Comparison of ENCODE assay signal across 17 cellular contexts in genomic region chrX:3576886-3577516, GRCh38.
DNase-seq lines count a peak whose midpoint lies in the region; ATAC-seq and TF ChIP-seq lines count a peak whose summit lies in the region.
"Had no signal": no experiment of that assay in that cellular context is flagged by ENCODE, and none has a peak within 500 bp of the region (broad histone marks: within the 10 kb centered on the region; RNA-seq: fewer than 3 reads in every experiment).

No MANE protein-coding gene starts in this region.

- H3K56ac ChIP-seq in mesendoderm (ENCODE audit: low read length), result no peak overlapping the region

- H3K79me2 ChIP-seq in mesendoderm (ENCODE audit: control insufficient read depth, insufficient read depth, low read length), result no peaks in the 10 kb centered on the region

- no peak overlapping the region for H3K4me2 ChIP-seq in mesendoderm (ENCODE audit: low read length)

- no peak for TF ChIP-seq CTCF in AG09309 (IDR thresholded peaks at IDR 0.05; ENCODE audit: control insufficient read depth, insufficient read depth, low read depth, low read length, missing control alignments)
- TF ChIP-seq CTCF in gastroesophageal sphincter (IDR thresholded peaks at IDR 0.05), result no peak

- no peak overlapping the region for H3K4me3 ChIP-seq in AG09309 (ENCODE audit: control insufficient read depth, low read depth, low read length)
- H3K4me3 ChIP-seq in gastroesophageal sphincter, result no peak overlapping the region
- H3K4me3 ChIP-seq in mesendoderm (ENCODE audit: low read length), result no peak overlapping the region
- H3K4me3 ChIP-seq: K562, sigmoid colon, testis had no signal

- no peak overlapping the region for H3K4ac ChIP-seq in mesendoderm (ENCODE audit: low read depth, low read length)

- H4K5ac ChIP-seq in mesendoderm (ENCODE audit: low read length), result no peak overlapping the region

- no peaks in the 10 kb centered on the region for H3K9me3 ChIP-seq in gastroesophageal sphincter
- H3K9me3 ChIP-seq: sigmoid colon, testis had no signal

- no peak overlapping the region for H2AK5ac ChIP-seq in mesendoderm (ENCODE audit: low read length)

- TF ChIP-seq EP300 in gastroesophageal sphincter (IDR thresholded peaks at IDR 0.05), result no peak

- no peak overlapping the region for H3K9ac ChIP-seq in mesendoderm (ENCODE audit: low read length)

- H2BK15ac ChIP-seq in mesendoderm (replicated peaks; ENCODE audit: low read depth), result no peak overlapping the region

- H3K79me1 ChIP-seq in mesendoderm (ENCODE audit: low read length), result no peaks in the 10 kb centered on the region

- WGBS in gastroesophageal sphincter (ENCODE audit: low coverage in 1 of 2), 2 donors, result 40 to 58% methylated on average over 5 to 8 of the region's 11 CpGs
- no CpG with 5 or more reads among the region's 11 CpGs for WGBS in mesendoderm (ENCODE audit: extremely low coverage, insufficient coverage, low lambda C conversion rate)

- H3K36me3 ChIP-seq in gastroesophageal sphincter (no peaks in the 10 kb centered on the region), mesendoderm (ENCODE audit: control insufficient read depth, insufficient read depth, low read length) (no peaks in the 10 kb centered on the region)
- H3K36me3 ChIP-seq: sigmoid colon had no signal

- H3K27me3 ChIP-seq in gastroesophageal sphincter, result no peaks in the 10 kb centered on the region
- H3K27me3 ChIP-seq in mesendoderm (ENCODE audit: insufficient read depth, low read length, poor library complexity), result no peaks in the 10 kb centered on the region
- H3K27me3 ChIP-seq: sigmoid colon, testis had no signal

- no peak overlapping the region for H4K8ac ChIP-seq in mesendoderm (ENCODE audit: low read depth, low read length)

- H3K18ac ChIP-seq in mesendoderm (ENCODE audit: low read length), result no peak overlapping the region

- ATAC-seq in gastroesophageal sphincter, result peak; percentile 48
- ATAC-seq: K562, left colon had no signal

- no peak overlapping the region for H2BK5ac ChIP-seq in mesendoderm (ENCODE audit: low read length)

- no peak overlapping the region for H3K27ac ChIP-seq in gastroesophageal sphincter
- H3K27ac ChIP-seq in caudate nucleus (ENCODE audit: low read depth, low read length), result no peak overlapping the region
- no peak overlapping the region for H3K27ac ChIP-seq in mesendoderm (ENCODE audit: low read depth, low read length)
- H3K27ac ChIP-seq: sigmoid colon, testis had no signal

- no peak overlapping the region for H2BK120ac ChIP-seq in mesendoderm (ENCODE audit: low read depth, low read length)

- DNase-seq in AG09309 (ENCODE audit: low read depth) (peak; percentile 78), GM04503 (ENCODE audit: low read depth) (peak; percentile 45), NCI-H446 treated with DMSO at 0.1 percent for 48 hours (lab: John Stamatoyannopoulos, UW) (peak; percentile 10), SHP77 treated with DMSO at 0.1 percent for 48 hours (lab: John Stamatoyannopoulos, UW) (no peak), caudate nucleus (lab: John Stamatoyannopoulos, UW) (no peak), mesendoderm (no peak)
- DNase-seq in effector CD4-positive, alpha-beta T cell, result no peak
- DNase-seq: activated naive CD4-positive, alpha-beta T cell treated with Interleukin-2 at 50 U/mL for 16 hours; AML-193; dermis blood vessel endothelial cell; NCI-H1092 treated with DMSO at 0.1 percent for 48 hours; sigmoid colon; stimulated activated CD4-positive, alpha-beta T cell treated with anti-CD3 and anti-CD28 coated beads, Interleukin-4, amount 100 ng/mL, for 1 hour; testis had no signal

- no peak for TF ChIP-seq POLR2A in gastroesophageal sphincter (IDR thresholded peaks at IDR 0.05)

- H3K4me1 ChIP-seq in gastroesophageal sphincter, result no peaks in the 10 kb centered on the region
- H3K4me1 ChIP-seq in mesendoderm (ENCODE audit: control insufficient read depth, low read depth, low read length), result no peaks in the 10 kb centered on the region
- H3K4me1 ChIP-seq: sigmoid colon, testis had no signal

- H3K23ac ChIP-seq in mesendoderm (ENCODE audit: low read length), result no peak overlapping the region

Comparison
In these comparisons a context has a peak if more than half of its experiments do, and no peak if none do; other contexts are left out.
1. DNase-seq: peak in AG09309 (single experiment), GM04503 (single experiment) and NCI-H446 treated with DMSO at 0.1 percent for 48 hours (single experiment); none in SHP77 treated with DMSO at 0.1 percent for 48 hours (single experiment), caudate nucleus (0 of 61), mesendoderm (single experiment) and effector CD4-positive, alpha-beta T cell (single experiment).